Comparison of ENCODE assay signal across 25 cellular contexts in genomic region chr14:104307246-104307626, GRCh38.
"Had no signal": no experiment of that assay in that cellular context is flagged by ENCODE, and none has a peak within 500 bp of the region (broad histone marks: within the 10 kb centered on the region; RNA-seq: fewer than 3 reads in every experiment).

No MANE protein-coding gene starts in this region.

- H3K27me3 ChIP-seq: MG63, Peyer's patch had no signal

- H3K4me3 ChIP-seq: MG63, Peyer's patch had no signal

- ATAC-seq: activated T-cell treated with anti-CD3 and anti-CD28 coated beads, Interleukin-2, amount 50 U/mL, for 4 hours; T-helper 17 cell had no signal

- DNase-seq: activated CD4-positive, alpha-beta memory T cell treated with anti-CD3 and anti-CD28 coated beads for 36 hours; activated CD4-positive, alpha-beta T cell treated with anti-CD3 and anti-CD28 coated beads, Interleukin-2, amount 10 ng/mL, durations not matched to agents 7 days and 5 days; activated CD4-positive, CD25-positive, alpha-beta regulatory T cell; activated CD8-positive, alpha-beta memory T cell treated with anti-CD3 and anti-CD28 coated beads for 24 hours; activated effector memory CD4-positive, alpha-beta T cell treated with anti-CD3 and anti-CD28 coated beads, Interleukin-2, amount 50 U/mL, for 16 hours; activated naive CD4-positive, alpha-beta T cell treated with anti-CD3 and anti-CD28 coated beads for 36 hours; activated naive CD8-positive, alpha-beta T cell treated with anti-CD3 and anti-CD28 coated beads for 36 hours; activated T-cell treated with anti-CD3 and anti-CD28 coated beads, Interleukin-2, amount 50 U/mL, for 4 hours; caudate nucleus; MG63; MV-4-11; NCI-H1105; NCI-H1436; NCI-H1694 treated with DMSO at 0.1 percent for 48 hours; NCI-H2081; NCI-H510A treated with DMSO at 0.1 percent for 48 hours; NCI-H69; NK-92 treated with Interleukin-12 subunit alpha and Interleukin-12 subunit beta, amount 100 ng/mL, for 24 hours; OCI-M1; SIG-M5; T-helper 17 cell; T-helper 9 cell had no signal

- H3K36me3 ChIP-seq: MG63, Peyer's patch had no signal

- H3K9me3 ChIP-seq: MG63, Peyer's patch had no signal

- H3K4me1 ChIP-seq: Peyer's patch had no signal

- H3K27ac ChIP-seq: Peyer's patch, RWPE1, VCaP had no signal
